ENCODE assay signal across 9 cellular contexts in the genomic region with DNA sequence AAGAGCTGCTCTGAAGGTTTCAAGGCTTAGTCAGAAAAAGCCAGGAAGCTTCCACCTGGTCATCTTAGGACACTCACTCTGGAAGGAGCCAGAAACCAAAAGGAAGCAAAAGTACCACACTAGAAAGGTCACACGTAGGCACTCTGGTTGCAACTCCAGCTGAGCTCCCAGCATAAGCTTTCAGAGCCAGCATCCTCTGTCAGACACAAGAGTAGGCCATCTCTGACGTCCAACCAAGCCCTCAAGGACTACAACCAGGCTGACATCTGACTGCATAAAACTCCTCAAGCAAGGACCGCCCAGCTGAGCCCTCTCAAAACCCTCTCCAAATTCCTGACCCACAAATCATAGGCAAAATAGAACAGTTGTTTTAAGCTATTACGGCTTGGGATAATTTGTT. TPM values are rescaled to one million over a fixed set of nuclear protein-coding genes. Genes with fewer than 3 reads are reported as not detected.
DNase-seq lines count a peak whose midpoint lies in the region; ATAC-seq lines count a peak whose summit lies in the region.
"Had no signal": no experiment of that assay in that cellular context is flagged by ENCODE, and none has a peak within 500 bp of the region (broad histone marks: within the 10 kb centered on the region; RNA-seq: fewer than 3 reads in every experiment).

No MANE protein-coding gene starts in this region.

- no peaks in the 10 kb centered on the region for H3K27me3 ChIP-seq in MG63

- H3K36me3 ChIP-seq in MG63: no peaks in the 10 kb centered on the region

- DNase-seq in MG63 (peak; percentile 26), amniotic stem cell (lab: John Stamatoyannopoulos, UW) (peak; percentile 61), iris pigment epithelial cell (ENCODE audit: low read depth) (peak; percentile 56), stromal cell of bone marrow (ENCODE audit: low read depth) (peak; percentile 95), dermis blood vessel endothelial cell (no peak)
- no peak for DNase-seq in activated CD4-positive, CD25-positive, alpha-beta regulatory T cell treated with anti-CD3 and anti-CD28 coated beads, Interleukin-2, amount 50 U/mL, for 72 hours
- DNase-seq: NCI-H1930 had no signal

- H3K9me3 ChIP-seq in MG63: no peaks in the 10 kb centered on the region

- ATAC-seq in GM18870 (IDR thresholded peaks at IDR 0.05; ENCODE audit: unreplicated experiment): no peak
- ATAC-seq in HG03175 (IDR thresholded peaks at IDR 0.05; ENCODE audit: unreplicated experiment): no peak

- H3K4me3 ChIP-seq in MG63: no peak overlapping the region

RNA-seq across cellular contexts. Expression of gene SH3BP5, which starts 12.8 kb away (rescaled TPM):
- 2.8 and 3.1 TPM in 2 replicates for total RNA-seq in MG63 (2014; rRNA removed; shearing (Covaris generic); ENCODE audit: low replicate concordance)
- 134 and 145 TPM in 2 replicates for total RNA-seq in dermis blood vessel endothelial cell

Comparison
In these comparisons a context has a peak if more than half of its experiments do, and no peak if none do; other contexts are left out.
1. DNase-seq: peak in MG63 (single experiment), amniotic stem cell (single experiment), iris pigment epithelial cell (single experiment) and stromal cell of bone marrow (single experiment); none in activated CD4-positive, CD25-positive, alpha-beta regulatory T cell treated with anti-CD3 and anti-CD28 coated beads, Interleukin-2, amount 50 U/mL, for 72 hours (single experiment) and dermis blood vessel endothelial cell (single experiment).
2. RNA of gene SH3BP5, which starts 12.8 kb away (total RNA-seq): 134 to 145 TPM in dermis blood vessel endothelial cell; 2.8 to 3.1 TPM in MG63; every median in the first group is over 10 times any median in the second.